In the genomic region with DNA sequence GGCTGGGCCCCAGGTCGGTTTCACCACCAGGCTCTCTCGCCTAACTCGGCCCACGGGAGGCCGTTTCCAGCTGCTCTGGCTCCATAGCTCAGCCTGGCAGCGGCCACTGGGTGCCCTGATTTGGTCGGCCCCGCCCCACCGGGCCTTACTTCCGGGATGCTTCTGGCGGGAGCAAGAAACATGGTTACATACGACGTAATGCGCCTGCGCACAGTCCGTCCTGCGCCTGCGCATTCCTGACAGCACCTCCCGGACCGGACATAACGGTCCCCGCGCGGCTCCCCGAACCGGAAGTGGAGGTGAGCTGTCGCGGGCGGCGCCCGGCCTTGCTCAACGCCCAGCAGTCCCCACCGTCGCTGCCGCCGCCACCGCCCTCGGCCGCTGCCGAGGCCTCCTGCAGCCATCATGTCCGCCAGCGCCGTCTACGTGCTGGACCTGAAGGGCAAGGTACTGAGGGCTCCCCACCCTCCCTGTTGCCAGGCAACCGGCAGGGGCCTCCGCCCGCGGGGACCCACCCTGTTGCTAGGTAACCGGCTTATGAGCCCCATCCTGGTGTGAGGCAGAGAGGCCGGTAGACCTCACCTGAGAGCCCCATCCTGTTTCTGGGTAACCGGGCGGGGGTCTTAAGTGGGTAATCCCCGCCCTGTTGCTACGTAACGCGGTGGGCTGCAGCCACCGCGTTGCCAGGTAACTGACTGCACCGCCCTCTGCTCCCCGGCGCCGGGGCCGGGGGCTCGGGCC, we compare ENCODE assay signal across 8 cellular contexts. TPM values are rescaled to one million over a fixed set of nuclear protein-coding genes. Genes with fewer than 3 reads are reported as not detected.
DNase-seq lines count a peak whose midpoint lies in the region; TF ChIP-seq lines count a peak whose summit lies in the region.

Gene AP1M1, plus strand, starts transcription at position 290 of the 741 bp plus-strand sequence. Its CDS starts 116 bp downstream, at position 406.

- no peaks in the 10 kb centered on the region for H4K20me1 ChIP-seq in H9 (ENCODE audit: control insufficient read depth, insufficient read depth, insufficient read length)

- H2BK5ac ChIP-seq in H9 (ENCODE audit: insufficient read length, low read length) = no peak within 1 kb of the TSS

- no peaks in the 10 kb centered on the region for H3K79me2 ChIP-seq in H9 (ENCODE audit: insufficient read depth, low read length)

- peak within 1 kb of the TSS; percentile 76 to 88 for H3K4me3 Mint-ChIP-seq in H9
- peak within 1 kb of the TSS; percentile 91 for H3K4me3 Mint-ChIP-seq in neural crest cell

- H3K23me2 ChIP-seq in H9 (ENCODE audit: insufficient read length, low read depth, low read length, poor library complexity, severe bottlenecking) = peaks cover 2% of the 10 kb centered on the region

- H3K14ac ChIP-seq in H9 (ENCODE audit: insufficient read depth, low read length) = no peak within 1 kb of the TSS

- H3K9me3 ChIP-seq in H9 (ENCODE audit: control insufficient read depth, low read depth, low read length) (no peaks in the 10 kb centered on the region), MG63 (no peaks in the 10 kb centered on the region), stomach smooth muscle (ENCODE audit: control insufficient read depth in 2 of 2, low read length in 2 of 2) (no peaks in the 10 kb centered on the region)

- H3K27ac Mint-ChIP-seq in H9 = peak within 1 kb of the TSS in 2 of 3 experiments; percentile 78 to 93; a peak in 4 of 7 replicates
- peak within 1 kb of the TSS; percentile 97 for H3K27ac Mint-ChIP-seq in neural crest cell (ENCODE audit: unreplicated experiment)

- peaks cover 15 to 17% of the 10 kb centered on the region in 2 experiments for H3K4me1 Mint-ChIP-seq in H9
- peaks cover 20% of the 10 kb centered on the region for H3K4me1 Mint-ChIP-seq in neural crest cell

- H3K27me3 Mint-ChIP-seq in H9 (ENCODE audit: low read depth) (no peaks in the 10 kb centered on the region), neural crest cell (ENCODE audit: low read depth) (no peaks in the 10 kb centered on the region)

- H3K4me3 ChIP-seq in MG63 (peak within 1 kb of the TSS; percentile 88), fibroblast of villous mesenchyme (ENCODE audit: low read depth, low read length) (peak within 1 kb of the TSS; percentile 98), stomach smooth muscle (ENCODE audit: low read length in 2 of 2) (peak within 1 kb of the TSS; percentile 65 to 99)

- no peak within 1 kb of the TSS for H3K4ac ChIP-seq in H9 (ENCODE audit: low read depth, low read length)

- H3K36me3 ChIP-seq in MG63 = peaks cover 42% of the 10 kb centered on the region
- peaks cover under 1 to 14% of the 10 kb centered on the region in 2 donors for H3K36me3 ChIP-seq in stomach smooth muscle (ENCODE audit: control insufficient read depth in 2 of 2, insufficient read depth in 2 of 2, low read length in 2 of 2)

- no peak within 1 kb of the TSS for H4K5ac ChIP-seq in H9 (ENCODE audit: insufficient read length, low read depth, low read length)

- peak within 1 kb of the TSS; percentile 70 for H3K4me2 ChIP-seq in H9 (ENCODE audit: insufficient read depth, insufficient read length, low read length)

- no peak within 1 kb of the TSS for H2BK120ac ChIP-seq in H9 (ENCODE audit: low read depth, low read length, poor library complexity, severe bottlenecking)

- H3K79me1 ChIP-seq in H9 (ENCODE audit: insufficient read depth, low read depth, low read length, poor library complexity, severe bottlenecking) = no peaks in the 10 kb centered on the region

- H4K91ac ChIP-seq in H9 (ENCODE audit: insufficient read length, low read depth, low read length) = no peak within 1 kb of the TSS

- no peaks in the 10 kb centered on the region; the same call in 1 of the 2 replicates for H3K4me1 ChIP-seq in H9 (ENCODE audit: insufficient read depth, low read length)
- H3K4me1 ChIP-seq in stomach smooth muscle (ENCODE audit: control insufficient read depth, insufficient read depth, low read length) = peaks cover 30% of the 10 kb centered on the region

- no peak within 1 kb of the TSS for H2AK5ac ChIP-seq in H9 (ENCODE audit: insufficient read length, low read length)

- H2BK20ac ChIP-seq in H9 (ENCODE audit: low read depth, low read length, poor library complexity, severe bottlenecking) = no peak within 1 kb of the TSS

- peaks cover 0 to 6% (median 4%) of the 10 kb centered on the region in 3 experiments; a peak in 2 of 7 replicates for H3K36me3 Mint-ChIP-seq in H9 (ENCODE audit: insufficient read depth in 1 of 3, low read depth in 3 of 3)
- no peaks in the 10 kb centered on the region for H3K36me3 Mint-ChIP-seq in neural crest cell (ENCODE audit: low read depth)

- no peak within 1 kb of the TSS for H3K56ac ChIP-seq in H9 (ENCODE audit: insufficient read length, low read depth, low read length)

- H3K27me3 ChIP-seq in H9 (ENCODE audit: insufficient read depth, low read length) (no peaks in the 10 kb centered on the region), MG63 (no peaks in the 10 kb centered on the region), stomach smooth muscle (ENCODE audit: control insufficient read depth in 1 of 2, insufficient read depth in 2 of 2, low read length in 2 of 2) (no peaks in the 10 kb centered on the region)

- TF ChIP-seq CTCF in H9 (conservative IDR thresholded peaks at IDR 0.05) = no peak
- no peak for TF ChIP-seq CTCF in fibroblast of villous mesenchyme (IDR thresholded peaks at IDR 0.05; ENCODE audit: insufficient read depth, low read depth, low read length)
- TF ChIP-seq CTCF in neural crest cell (conservative IDR thresholded peaks at IDR 0.05) = no peak

- H3K18ac ChIP-seq in H9 (ENCODE audit: insufficient read length, low read depth, low read length) = no peak within 1 kb of the TSS

- no peak within 1 kb of the TSS for H3K23ac ChIP-seq in H9 (ENCODE audit: insufficient read length, low read depth, low read length)

- H3K9me3 Mint-ChIP-seq in H9 = no peaks in the 10 kb centered on the region
- H3K9me3 Mint-ChIP-seq in neural crest cell = no peaks in the 10 kb centered on the region

- WGBS in H9 (ENCODE audit: extremely low coverage, insufficient read length, low lambda C conversion rate) = no CpG with 5 or more reads among the region's 64 CpGs

- H2AFZ ChIP-seq in H9 (ENCODE audit: low read length) = no peak within 1 kb of the TSS

- H3K9ac ChIP-seq in H9 (ENCODE audit: extremely low read depth, insufficient read length, low read length) (peak within 1 kb of the TSS; percentile 57), stomach smooth muscle (ENCODE audit: low read length in 2 of 2) (peak within 1 kb of the TSS; percentile 80 to 96)

- H3T11ph ChIP-seq in H9 (ENCODE audit: low read length) = no peak within 1 kb of the TSS

- no peak within 1 kb of the TSS for H2BK15ac ChIP-seq in H9 (ENCODE audit: low read depth, low read length)

- no peak within 1 kb of the TSS for H4K8ac ChIP-seq in H9 (replicated peaks; ENCODE audit: insufficient read length, low read depth, low read length)

- H2BK12ac ChIP-seq in H9 (ENCODE audit: insufficient read length, low read depth, low read length) = no peak within 1 kb of the TSS

- DNase-seq in ELR (ENCODE audit: low read depth) (peak; percentile 98), H9 (peak; percentile 98), MG63 (peak; percentile 100), SHP77 treated with DMSO at 0.1 percent for 48 hours (lab: John Stamatoyannopoulos, UW) (peak; percentile 99), activated gamma-delta T cell (lab: John Stamatoyannopoulos, UW) (peak; percentile 97), fibroblast of villous mesenchyme (ENCODE audit: low read depth) (peak; percentile 97), neural crest cell (ENCODE audit: low read depth, low spot score) (peak; percentile 97)

- H3K27ac ChIP-seq in H9 (ENCODE audit: insufficient read length, low read depth, low read length) (no peak within 1 kb of the TSS), stomach smooth muscle (ENCODE audit: low read length) (peak within 1 kb of the TSS; percentile 76)

RNA-seq across cellular contexts. Expression of gene AP1M1, which starts in this region (rescaled TPM):
- 30.3 and 37.6 TPM in 2 replicates for total RNA-seq in H9 (2021)
- 85.6 and 135 TPM in 2 replicates for total RNA-seq in MG63 (2014; rRNA removed; shearing (Covaris generic); ENCODE audit: low replicate concordance)
- total RNA-seq in fibroblast of villous mesenchyme = 60.6 and 78.6 TPM in 2 replicates
- total RNA-seq in neural crest cell = 97.6 and 104 TPM in 2 replicates
